20 cellular contexts compared by ENCODE assay signal in genomic region chr18:38847326-38847725, GRCh38.
"Had no signal": no experiment of that assay in that cellular context is flagged by ENCODE, and none has a peak within 500 bp of the region (broad histone marks: within the 10 kb centered on the region; RNA-seq: fewer than 3 reads in every experiment).

No MANE protein-coding gene starts in this region.

- H3K27ac ChIP-seq: SJSA1, SK-N-MC had no signal

- DNase-seq: IMR-90, Karpas-422, KG1, MM.1S, NCI-H1092 treated with DMSO at 0.1 percent for 48 hours, NCI-H1436, NCI-H187, NCI-H2029, NCI-H2081 treated with DMSO at 0.1 percent for 48 hours, NCI-H2227 treated with DMSO at 0.1 percent for 48 hours, NCI-H524, NCI-H69, NCI-H774, Right ventricle myocardium superior, RPMI8226, SIG-M5 had no signal

- ATAC-seq: HepG2 had no signal

- FAIRE-seq: HepG2, RCC 7860 had no signal
